32 cellular contexts compared by ENCODE assay signal in genomic region chr1:152148051-152148450, GRCh38. TPM values are rescaled to one million over a fixed set of nuclear protein-coding genes. Genes with fewer than 3 reads are reported as not detected.
"Had no signal": no experiment of that assay in that cellular context is flagged by ENCODE, and none has a peak within 500 bp of the region (broad histone marks: within the 10 kb centered on the region; RNA-seq: fewer than 3 reads in every experiment).

No MANE protein-coding gene starts in this region.

- H3K36me3 ChIP-seq: colonic mucosa, prostate gland, right atrium auricular region, suprapubic skin, transverse colon, upper lobe of right lung, uterus had no signal

- H3K9me3 ChIP-seq: colonic mucosa, prostate gland, upper lobe of right lung had no signal

- ATAC-seq: esophagus mucosa; left ventricle myocardium superior; naive thymus-derived CD8-positive, alpha-beta T cell; sciatic nerve; stimulated activated naive CD8-positive, alpha-beta T cell treated with anti-CD3 and anti-CD28 coated beads, Interleukin-15, amount 100 ng/mL, for 72 hours; upper lobe of right lung had no signal

- H3K4me2 ChIP-seq: smooth muscle cell had no signal

- H3K4me3 ChIP-seq: colonic mucosa, lung, prostate gland, right atrium auricular region, smooth muscle cell, suprapubic skin, transverse colon, upper lobe of right lung, uterus had no signal

- H3K4me1 ChIP-seq: colonic mucosa, prostate gland, right atrium auricular region, suprapubic skin, transverse colon, upper lobe of right lung, uterus had no signal

- DNase-seq: colonic mucosa; effector CD8-positive, alpha-beta T cell; endodermal cell; head of caudate nucleus; left ventricle myocardium superior; mesenchymal stem cell; midbrain; naive thymus-derived CD8-positive, alpha-beta T cell; nephron progenitor cell; nucleus accumbens; stimulated activated CD4-positive, alpha-beta T cell treated with anti-CD3 and anti-CD28 coated beads, Interleukin-12 subunit alpha, Interleukin-12 subunit beta, amount 100 ng/mL, for 4 hours; stimulated activated CD4-positive, alpha-beta T cell treated with anti-CD3 and anti-CD28 coated beads, Interleukin-1b, Interleukin-23, amount 100 ng/mL, for 48 hours; stimulated activated CD4-positive, alpha-beta T cell treated with anti-CD3 and anti-CD28 coated beads, Interleukin-4, amount 100 ng/mL, for 1 hour; stimulated activated CD8-positive, alpha-beta memory T cell treated with anti-CD3 and anti-CD28 coated beads, Interleukin-4, amount 100 ng/mL, for 48 hours; stimulated activated naive CD4-positive, alpha-beta T cell; stimulated activated naive CD8-positive, alpha-beta T cell treated with anti-CD3 and anti-CD28 coated beads, Interleukin-15, amount 100 ng/mL, for 72 hours; transverse colon; upper lobe of right lung; uterus had no signal

- H3K27ac ChIP-seq: colonic mucosa, epithelial cell of prostate, prostate gland, right atrium auricular region, suprapubic skin, transverse colon, upper lobe of right lung, uterus had no signal

- FAIRE-seq: frontal cortex, keratinocyte had no signal

- H3K27me3 ChIP-seq: colonic mucosa, right atrium auricular region, transverse colon, upper lobe of right lung, uterus had no signal

RNA-seq across cellular contexts. Expression of gene RPTN, which starts 11.0 kb away (rescaled TPM):
- total RNA-seq: colonic mucosa; endodermal cell; fibroblast of lung; frontal cortex; left ventricle myocardium superior; lung; naive thymus-derived CD8-positive, alpha-beta T cell; osteocyte; prostate gland; right atrium auricular region; sciatic nerve; smooth muscle cell; transverse colon; upper lobe of right lung; uterus had no signal
- polyA plus RNA-seq: fibroblast of lung; lung; naive thymus-derived CD8-positive, alpha-beta T cell; smooth muscle cell had no signal

RNA-seq across cellular contexts. Expression of gene TCHH, which starts 32.8 kb away (rescaled TPM):
- total RNA-seq: colonic mucosa; fibroblast of lung; myocyte; naive thymus-derived CD8-positive, alpha-beta T cell; smooth muscle cell; uterus had no signal
- polyA plus RNA-seq: fibroblast of lung; naive thymus-derived CD8-positive, alpha-beta T cell; smooth muscle cell had no signal

RNA-seq across cellular contexts. Expression of gene TCHHL1, which starts 59.2 kb away (rescaled TPM):
- total RNA-seq: colonic mucosa; endodermal cell; esophagus mucosa; fibroblast of lung; frontal cortex; left ventricle myocardium superior; lung; myocyte; naive thymus-derived CD8-positive, alpha-beta T cell; osteocyte; prostate gland; right atrium auricular region; sciatic nerve; smooth muscle cell; transverse colon; upper lobe of right lung; uterus had no signal
- polyA plus RNA-seq: fibroblast of lung; keratinocyte; lung; naive thymus-derived CD8-positive, alpha-beta T cell; smooth muscle cell had no signal
